ENCODE assay signal across 8 cellular contexts in genomic region chr14:100065161-100065871, GRCh38. TPM values are rescaled to one million over a fixed set of nuclear protein-coding genes. Genes with fewer than 3 reads are reported as not detected.
DNase-seq lines count a peak whose midpoint lies in the region; ATAC-seq and TF ChIP-seq lines count a peak whose summit lies in the region.

Gene EVL, plus strand, starts transcription at chr14:100065422. Its CDS starts 79 bp downstream, at chr14:100065501.

- H3K4me3 ChIP-seq in OCI-LY1 (ENCODE audit: low read depth, low read length, poor library complexity, severe bottlenecking): peak within 1 kb of the TSS; percentile 55
- H3K4me3 ChIP-seq in mesenchymal stem cell (ENCODE audit: insufficient read depth in 1 of 2, low read depth in 1 of 2, low read length in 2 of 2): no peak within 1 kb of the TSS

- no peak within 1 kb of the TSS for H3K4ac ChIP-seq in mesenchymal stem cell (ENCODE audit: low read depth in 1 of 2, low read length in 2 of 2)

- H3K4me1 Mint-ChIP-seq in immature natural killer cell: peaks cover 94 to 100% of the 10 kb centered on the region in 2 donors

- peak within 1 kb of the TSS; percentile 98 to 100 (median 100) for H3K27ac Mint-ChIP-seq in immature natural killer cell

- 88% methylated on average over 6 of the region's 6 CpGs for WGBS in mesenchymal stem cell

- H3K27me3 ChIP-seq in OCI-LY1 (ENCODE audit: insufficient read depth, low read length): no peaks in the 10 kb centered on the region
- H3K27me3 ChIP-seq in mesenchymal stem cell (ENCODE audit: control insufficient read depth in 1 of 2, insufficient read depth in 1 of 2, low read length in 2 of 2): no peaks in the 10 kb centered on the region

- H2BK120ac ChIP-seq in mesenchymal stem cell (ENCODE audit: low read depth, low read length): no peak within 1 kb of the TSS

- H3K27me3 Mint-ChIP-seq in immature natural killer cell (ENCODE audit: low read depth in 3 of 3): peaks cover 18 to 46% (median 32%) of the 10 kb centered on the region in 3 donors

- no peak for TF ChIP-seq CTCF in OCI-LY1 (IDR thresholded peaks at IDR 0.05; ENCODE audit: low read length)

- H3K79me1 ChIP-seq in mesenchymal stem cell (replicated peaks; ENCODE audit: low read length, poor library complexity, severe bottlenecking): peaks cover 42% of the 10 kb centered on the region

- no peak within 1 kb of the TSS for H3K23ac ChIP-seq in mesenchymal stem cell (ENCODE audit: low read length in 2 of 2)

- no peak within 1 kb of the TSS for H2BK15ac ChIP-seq in mesenchymal stem cell (ENCODE audit: low read depth, poor library complexity, severe bottlenecking)

- peak; percentile 93 for DNase-seq in activated effector memory CD4-positive, alpha-beta T cell treated with anti-CD3 and anti-CD28 coated beads, Interleukin-2, amount 50 U/mL, for 16 hours
- DNase-seq in immature natural killer cell (peak; percentile 81 to 84 (median 83)), mesenchymal stem cell (no peak), DMS 273 (lab: John Stamatoyannopoulos, UW; ENCODE audit: unreplicated experiment) (no peak)
- DNase-seq in stimulated activated CD4-positive, alpha-beta T cell treated with anti-CD3 and anti-CD28 coated beads, Interleukin-4, amount 100 ng/mL, for 24 hours: peak; percentile 85

- H2AFZ ChIP-seq in OCI-LY1 (ENCODE audit: low read length) (no peak within 1 kb of the TSS), mesenchymal stem cell (ENCODE audit: low read depth, low read length) (no peak within 1 kb of the TSS)

- peak within 1 kb of the TSS in 1 of 2 experiments; percentile 48 for H3K14ac ChIP-seq in mesenchymal stem cell (ENCODE audit: low read length in 2 of 2)

- ATAC-seq in GM18505 (IDR thresholded peaks at IDR 0.05; ENCODE audit: unreplicated experiment): peak; percentile 49
- peak; percentile 61 for ATAC-seq in HG02759 (IDR thresholded peaks at IDR 0.05; ENCODE audit: unreplicated experiment)

- H4K20me1 ChIP-seq in OCI-LY1 (ENCODE audit: insufficient read depth, low read length): no peaks in the 10 kb centered on the region

- H2AK5ac ChIP-seq in mesenchymal stem cell (ENCODE audit: low read length, severe bottlenecking): no peak within 1 kb of the TSS

- no peak within 1 kb of the TSS for H2BK5ac ChIP-seq in mesenchymal stem cell (ENCODE audit: low read depth, low read length, poor library complexity, severe bottlenecking)

- no peaks in the 10 kb centered on the region for H3K9me3 Mint-ChIP-seq in immature natural killer cell

- no peak within 1 kb of the TSS for H4K8ac ChIP-seq in mesenchymal stem cell (ENCODE audit: low read length)

- no peak within 1 kb of the TSS for H2BK12ac ChIP-seq in mesenchymal stem cell (ENCODE audit: low read length in 2 of 2)

- H3K9me2 ChIP-seq in OCI-LY1 (ENCODE audit: low read depth, low read length): no peaks in the 10 kb centered on the region

- H3K27ac ChIP-seq in OCI-LY1 (ENCODE audit: low read depth, low read length, poor library complexity, severe bottlenecking) (peak within 1 kb of the TSS; percentile 95), mesenchymal stem cell (ENCODE audit: low read length, poor library complexity, severe bottlenecking) (no peak within 1 kb of the TSS)

- TF ChIP-seq POLR2A in GM18505 (IDR thresholded peaks at IDR 0.05; ENCODE audit: borderline replicate concordance, extremely low read depth, insufficient read depth, insufficient read length): peak; percentile 74

- no peaks in the 10 kb centered on the region for H3F3A ChIP-seq in OCI-LY1 (ENCODE audit: insufficient read depth, low read length)

- H3K4me2 ChIP-seq in OCI-LY1 (ENCODE audit: low read length): peak within 1 kb of the TSS; percentile 77
- H3K4me2 ChIP-seq in mesenchymal stem cell (ENCODE audit: low read length, poor library complexity, severe bottlenecking): no peak within 1 kb of the TSS

- no peak within 1 kb of the TSS for H4K91ac ChIP-seq in mesenchymal stem cell (ENCODE audit: low read length)

- no peaks in the 10 kb centered on the region for H3K9me3 ChIP-seq in OCI-LY1 (ENCODE audit: low read length)
- H3K9me3 ChIP-seq in mesenchymal stem cell (ENCODE audit: control insufficient read depth, low read length): no peaks in the 10 kb centered on the region

- H3K9ac ChIP-seq in OCI-LY1 (ENCODE audit: low read length): peak within 1 kb of the TSS; percentile 69
- H3K9ac ChIP-seq in mesenchymal stem cell (ENCODE audit: low read length): no peak within 1 kb of the TSS

- no peak within 1 kb of the TSS for H3K18ac ChIP-seq in mesenchymal stem cell (ENCODE audit: low read depth in 1 of 2, low read length in 2 of 2)

- H3K4me1 ChIP-seq in OCI-LY1 (ENCODE audit: insufficient read depth, low read length, severe bottlenecking) (peaks cover 62% of the 10 kb centered on the region), mesenchymal stem cell (ENCODE audit: control insufficient read depth, insufficient read depth, low read depth, low read length) (peaks cover 6% of the 10 kb centered on the region)

- H3K79me2 ChIP-seq in OCI-LY1 (ENCODE audit: insufficient read depth, low read length): no peaks in the 10 kb centered on the region

- H3K4me3 Mint-ChIP-seq in immature natural killer cell: peak within 1 kb of the TSS; percentile 89 to 98 (median 97)

- H3K36me3 ChIP-seq in OCI-LY1 (ENCODE audit: insufficient read depth, low read length) (no peaks in the 10 kb centered on the region), mesenchymal stem cell (ENCODE audit: control insufficient read depth in 1 of 2, insufficient read depth in 2 of 2, low read depth in 1 of 2, low read length in 2 of 2) (no peaks in the 10 kb centered on the region)

- peaks cover 4 to 18% (median 6%) of the 10 kb centered on the region in 3 donors for H3K36me3 Mint-ChIP-seq in immature natural killer cell

RNA-seq across cellular contexts. Expression of gene EVL, which starts in this region (rescaled TPM):
- 100 to 1,000 TPM in 1 of 3 donors, 10 to 100 TPM in 2; 56.8 to 135 (median 76.3) TPM for polyA plus RNA-seq in immature natural killer cell
- 25.6 TPM for polyA plus RNA-seq in mesenchymal stem cell (2013, experiment 1 of 2)
- polyA plus RNA-seq in mesenchymal stem cell (2013, experiment 2 of 2): 23.8 TPM

Comparison
In these comparisons a context has a peak if more than half of its experiments do, and no peak if none do; other contexts are left out.
1. DNase-seq: peak in activated effector memory CD4-positive, alpha-beta T cell treated with anti-CD3 and anti-CD28 coated beads, Interleukin-2, amount 50 U/mL, for 16 hours (single experiment), immature natural killer cell (3 of 3) and stimulated activated CD4-positive, alpha-beta T cell treated with anti-CD3 and anti-CD28 coated beads, Interleukin-4, amount 100 ng/mL, for 24 hours (single experiment); none in mesenchymal stem cell (single experiment) and DMS 273 (single experiment).